Comparison of ENCODE assay signal across 18 cellular contexts in genomic region chr18:75220786-75221355, GRCh38. TPM values are rescaled to one million over a fixed set of nuclear protein-coding genes. Genes with fewer than 3 reads are reported as not detected.
DNase-seq lines count a peak whose midpoint lies in the region; ATAC-seq lines count a peak whose summit lies in the region.
"Had no signal": no experiment of that assay in that cellular context is flagged by ENCODE, and none has a peak within 500 bp of the region (broad histone marks: within the 10 kb centered on the region; RNA-seq: fewer than 3 reads in every experiment).

No MANE protein-coding gene starts in this region.

- H3K9me3 ChIP-seq in CD8-positive, alpha-beta memory T cell (ENCODE audit: low read length), result no peaks in the 10 kb centered on the region

- POLR2A ChIA-PET in CD8-positive, alpha-beta memory T cell (lab: Charles Lee), result interaction anchor here (0.6 kb wide), 1 partner anchor 12 kb away, joined by 3 read pairs; the partner anchor contains the start of gene PTGR3

- no peak for DNase-seq in CD8-positive, alpha-beta memory T cell
- DNase-seq in left ventricle myocardium superior (no peak), NCI-H2029 (lab: John Stamatoyannopoulos, UW) (no peak), cortex of kidney (lab: John Stamatoyannopoulos, UW) (no peak)
- DNase-seq: DMS79; HCEC 1CT; KG1; NCI-H524 treated with DMSO at 0.1 percent for 48 hours; stimulated activated naive CD8-positive, alpha-beta T cell treated with anti-CD3 and anti-CD28 coated beads, Interleukin-15, amount 100 ng/mL, for 72 hours had no signal

- no peaks in the 10 kb centered on the region for H3K27me3 Mint-ChIP-seq in CD8-positive, alpha-beta memory T cell
- H3K27me3 Mint-ChIP-seq: stimulated activated naive CD8-positive, alpha-beta T cell treated with anti-CD3 and anti-CD28 coated beads, Interleukin-15, amount 100 ng/mL, for 72 hours had no signal

- no peak overlapping the region for H3K9ac ChIP-seq in rectal smooth muscle tissue (ENCODE audit: low read length)

- no peaks in the 10 kb centered on the region for H3K9me3 Mint-ChIP-seq in CD8-positive, alpha-beta memory T cell
- H3K9me3 Mint-ChIP-seq: stimulated activated naive CD8-positive, alpha-beta T cell treated with anti-CD3 and anti-CD28 coated beads, Interleukin-15, amount 100 ng/mL, for 72 hours; WTC11 had no signal

- ATAC-seq in left ventricle myocardium superior (peak; percentile 44), GM21723 (IDR thresholded peaks at IDR 0.05; ENCODE audit: unreplicated experiment) (no peak), GM21447 (IDR thresholded peaks at IDR 0.05; ENCODE audit: unreplicated experiment) (no peak)
- ATAC-seq: left lobe of liver; Panc1; stimulated activated naive CD8-positive, alpha-beta T cell treated with anti-CD3 and anti-CD28 coated beads, Interleukin-15, amount 100 ng/mL, for 72 hours; WTC11 had no signal

- H3K27ac Mint-ChIP-seq in CD8-positive, alpha-beta memory T cell, result peak overlapping the region in 5 of 8 donors; percentile 29 to 92 (median 76)
- H3K27ac Mint-ChIP-seq: stimulated activated naive CD8-positive, alpha-beta T cell treated with anti-CD3 and anti-CD28 coated beads, Interleukin-15, amount 100 ng/mL, for 72 hours; WTC11 had no signal

- CTCF ChIA-PET in CD8-positive, alpha-beta memory T cell (lab: Charles Lee), result interaction anchor here (1.0 kb wide), 1 partner anchor 24 kb away, joined by 3 read pairs; no protein-coding TSS in a partner anchor

- H3K36me3 ChIP-seq in CD8-positive, alpha-beta memory T cell (ENCODE audit: insufficient read depth, low read length), result no peaks in the 10 kb centered on the region
- H3K36me3 ChIP-seq in rectal smooth muscle tissue (ENCODE audit: control insufficient read depth, insufficient read depth, low read length), result no peaks in the 10 kb centered on the region

- H3K27ac ChIP-seq in CD8-positive, alpha-beta memory T cell (ENCODE audit: low read depth, low read length), result no peak overlapping the region
- H3K27ac ChIP-seq in angular gyrus (ENCODE audit: low read depth, low read length), result peak overlapping the region; percentile 32
- H3K27ac ChIP-seq in rectal smooth muscle tissue (ENCODE audit: low read depth, low read length), result peak overlapping the region; percentile 40
- H3K27ac ChIP-seq: HL-60 had no signal

- H3K4me1 Mint-ChIP-seq in CD8-positive, alpha-beta memory T cell, result peaks cover 68 to 93% (median 90%) of the 10 kb centered on the region in 3 donors

- H3K27me3 ChIP-seq in CD8-positive, alpha-beta memory T cell (ENCODE audit: insufficient read depth, low read length, poor library complexity, severe bottlenecking), result no peaks in the 10 kb centered on the region
- H3K27me3 ChIP-seq in rectal smooth muscle tissue (ENCODE audit: control insufficient read depth, insufficient read depth, low read length), result no peaks in the 10 kb centered on the region

- intact Hi-C loops in left ventricle myocardium superior (cut with micrococcal nuclease), result no loop called here

- no peak overlapping the region for H3K4me3 ChIP-seq in CD8-positive, alpha-beta memory T cell (ENCODE audit: low read length)
- H3K4me3 ChIP-seq in rectal smooth muscle tissue (ENCODE audit: low read length), result no peak overlapping the region
- H3K4me3 ChIP-seq: skin epidermis had no signal

- peaks cover 0 to 4% (median 0%) of the 10 kb centered on the region in 3 donors for H3K36me3 Mint-ChIP-seq in CD8-positive, alpha-beta memory T cell
- H3K36me3 Mint-ChIP-seq: WTC11 had no signal

- peaks cover 30% of the 10 kb centered on the region for H3K4me1 ChIP-seq in CD8-positive, alpha-beta memory T cell (ENCODE audit: insufficient read depth, low read length)
- peaks cover 15% of the 10 kb centered on the region for H3K4me1 ChIP-seq in rectal smooth muscle tissue (ENCODE audit: control insufficient read depth, insufficient read depth, low read length)

- H3K4me3 Mint-ChIP-seq in CD8-positive, alpha-beta memory T cell, result no peak overlapping the region
- H3K4me3 Mint-ChIP-seq: stimulated activated naive CD8-positive, alpha-beta T cell treated with anti-CD3 and anti-CD28 coated beads, Interleukin-15, amount 100 ng/mL, for 72 hours; WTC11 had no signal

RNA-seq across cellular contexts. Expression of gene TSHZ1, which starts 10.3 kb away (rescaled TPM):
- 10 to 100 TPM; 17.9 to 18.6 TPM for total RNA-seq in CD8-positive, alpha-beta memory T cell
- polyA plus RNA-seq in CD8-positive, alpha-beta memory T cell, result 9.0 TPM
- total RNA-seq in left ventricle myocardium superior, result 24.7 TPM

RNA-seq across cellular contexts. Expression of gene PTGR3, which starts 11.9 kb away (rescaled TPM):
- total RNA-seq in CD8-positive, alpha-beta memory T cell, result 10 to 100 TPM; 25.8 to 26.3 TPM
- 20.3 TPM for polyA plus RNA-seq in CD8-positive, alpha-beta memory T cell
- 69.6 TPM for total RNA-seq in left ventricle myocardium superior
